In the genomic region with DNA sequence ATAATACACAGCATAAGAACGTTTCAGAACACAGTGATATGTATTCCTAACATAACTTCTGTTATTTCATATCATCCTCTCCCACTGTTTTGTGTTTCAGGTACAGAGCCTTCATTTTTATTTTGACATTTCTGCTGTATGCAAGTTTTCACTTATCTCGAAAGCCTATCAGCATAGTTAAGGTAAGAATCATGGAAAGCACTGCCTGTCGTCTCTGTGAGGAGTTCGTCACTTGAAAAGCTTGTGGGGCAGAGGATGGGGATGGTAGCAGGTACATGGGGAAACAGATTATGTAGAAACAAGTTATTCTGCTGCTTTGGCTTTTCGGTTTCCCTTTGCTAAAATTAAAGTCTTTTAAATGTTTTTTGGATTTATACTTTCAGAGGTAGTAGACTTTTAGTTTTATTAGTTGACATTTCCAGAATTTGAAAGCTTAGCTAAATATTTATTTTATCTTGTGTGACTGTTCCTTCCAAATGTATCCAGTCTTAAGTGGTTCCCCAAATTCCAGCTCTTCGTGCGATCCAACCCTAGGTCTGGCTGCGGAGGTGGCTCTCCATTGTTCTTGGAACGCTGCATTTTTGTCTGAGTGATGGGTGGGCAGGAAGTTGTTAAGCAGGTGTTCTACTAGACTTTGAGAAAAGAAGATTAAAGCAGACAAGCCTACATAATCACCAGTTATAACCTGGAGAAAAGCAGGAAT, we compare ENCODE assay signal across 10 cellular contexts. TPM values are rescaled to one million over a fixed set of nuclear protein-coding genes. Genes with fewer than 3 reads are reported as not detected.
DNase-seq lines count a peak whose midpoint lies in the region; ATAC-seq, FAIRE-seq and TF ChIP-seq lines count a peak whose summit lies in the region.
"Had no signal": no experiment of that assay in that cellular context is flagged by ENCODE, and none has a peak within 500 bp of the region (broad histone marks: within the 10 kb centered on the region; RNA-seq: fewer than 3 reads in every experiment).

No MANE protein-coding gene starts in this region.

- no peaks in the 10 kb centered on the region for H3K27me3 ChIP-seq in heart left ventricle
- no peaks in the 10 kb centered on the region for H3K27me3 ChIP-seq in right cardiac atrium (ENCODE audit: control insufficient read depth, insufficient read depth)

- TF ChIP-seq POLR2A in heart left ventricle (IDR thresholded peaks at IDR 0.05) (no peak), GM12892 (IDR thresholded peaks at IDR 0.05; ENCODE audit: low read depth, low read length) (no peak)

- DNase-seq in heart left ventricle (no peak), right cardiac atrium (no peak), WTC11 (ENCODE audit: low spot score) (no peak), mesothelial cell of epicardium (ENCODE audit: low spot score in 2 of 2, unreplicated experiment in 2 of 2) (no peak), type B pancreatic cell (ENCODE audit: extremely low spot score, unreplicated experiment) (no peak), DMS53 (lab: John Stamatoyannopoulos, UW) (no peak), DMS 273 (lab: John Stamatoyannopoulos, UW; ENCODE audit: unreplicated experiment) (no peak), GM12892 (ENCODE audit: insufficient read length) (no peak)
- DNase-seq: NCI-H1105 had no signal

- H3K9me3 ChIP-seq in heart left ventricle (no peaks in the 10 kb centered on the region), right cardiac atrium (ENCODE audit: control insufficient read depth, low read length) (no peaks in the 10 kb centered on the region)

- peaks cover 0 to 44% (median 6%) of the 10 kb centered on the region in 9 donors for H3K36me3 ChIP-seq in heart left ventricle

- no peak for FAIRE-seq in GM12892 (lab: Jason Lieb, UNC)

- H3K27me3 Mint-ChIP-seq in WTC11 (ENCODE audit: low read depth) (no peaks in the 10 kb centered on the region), mesothelial cell of epicardium (ENCODE audit: low read depth) (peaks cover 6% of the 10 kb centered on the region), type B pancreatic cell (no peaks in the 10 kb centered on the region)
- H3K27me3 Mint-ChIP-seq: dendritic cell treated with granulocyte-macrophage colony-stimulating factor and Interleukin-4, amounts not matched to agents 40 ng/mL and 50 ng/mL, for 4 days had no signal

- 71 to 85% (median 78%) methylated on average over 9 of the region's 9 CpGs for WGBS in heart left ventricle, 4 donors
- WGBS in right cardiac atrium: 81% methylated on average over 9 of the region's 9 CpGs

- ATAC-seq in heart left ventricle: no peak
- ATAC-seq in right cardiac atrium: no peak
- no peak for ATAC-seq in WTC11

- POLR2A ChIA-PET in WTC11 (lab: Charles Lee): no interaction called here

- CTCF ChIA-PET in WTC11 (lab: Charles Lee): interaction anchor here (0.7 kb wide), 1 partner anchor 11 kb away, joined by 3 read pairs; no protein-coding TSS in a partner anchor

- H3K36me3 Mint-ChIP-seq in WTC11 (peaks cover 28% of the 10 kb centered on the region), mesothelial cell of epicardium (peaks cover 7% of the 10 kb centered on the region), type B pancreatic cell (peaks cover 5% of the 10 kb centered on the region)

- H3K27ac ChIP-seq in heart left ventricle (peak overlapping the region in 11 of 12 donors; percentile 26 to 88 (median 76)), right cardiac atrium (ENCODE audit: low read length) (no peak overlapping the region)

- intact Hi-C loops in heart left ventricle (cut with DNase I) (no loop called here), right cardiac atrium (cut with DNase I) (no loop called here)

- H3K4me3 Mint-ChIP-seq in WTC11 (no peak overlapping the region), mesothelial cell of epicardium (no peak overlapping the region), type B pancreatic cell (peak overlapping the region; percentile 84)
- H3K4me3 Mint-ChIP-seq: dendritic cell treated with granulocyte-macrophage colony-stimulating factor and Interleukin-4, amounts not matched to agents 40 ng/mL and 50 ng/mL, for 4 days had no signal

- H3K4me1 ChIP-seq in heart left ventricle: peaks cover 2 to 57% (median 40%) of the 10 kb centered on the region in 12 donors
- peaks cover 3% of the 10 kb centered on the region for H3K4me1 ChIP-seq in right cardiac atrium (ENCODE audit: control insufficient read depth, insufficient read depth, low read length)

- H3K4me1 Mint-ChIP-seq in WTC11 (peaks cover 50% of the 10 kb centered on the region), mesothelial cell of epicardium (peaks cover 26% of the 10 kb centered on the region), type B pancreatic cell (ENCODE audit: unreplicated experiment) (peaks cover 47% of the 10 kb centered on the region)

- H3K27ac Mint-ChIP-seq in WTC11 (peak overlapping the region; percentile 7; the same call in 1 of the 2 replicates), mesothelial cell of epicardium (peak overlapping the region; percentile 45), type B pancreatic cell (peak overlapping the region; percentile 97)

- no peaks in the 10 kb centered on the region for H3K9me3 Mint-ChIP-seq in WTC11
- no peaks in the 10 kb centered on the region for H3K9me3 Mint-ChIP-seq in mesothelial cell of epicardium
- H3K9me3 Mint-ChIP-seq in type B pancreatic cell: no peaks in the 10 kb centered on the region
- H3K9me3 Mint-ChIP-seq: dendritic cell treated with granulocyte-macrophage colony-stimulating factor and Interleukin-4, amounts not matched to agents 40 ng/mL and 50 ng/mL, for 4 days had no signal

- TF ChIP-seq CTCF in heart left ventricle (IDR thresholded peaks at IDR 0.05) (no peak), WTC11 (IDR thresholded peaks at IDR 0.05) (no peak), mesothelial cell of epicardium (IDR thresholded peaks at IDR 0.05; ENCODE audit: unreplicated experiment) (no peak), type B pancreatic cell (conservative IDR thresholded peaks at IDR 0.05) (no peak)

- H3K4me3 ChIP-seq in heart left ventricle (no peak overlapping the region), right cardiac atrium (ENCODE audit: low read length) (no peak overlapping the region)

TF ChIP-seq in WTC11, 78 proteins besides CTCF, POLR2A, EP300 and RAD21 (continues in another document):
- TF ChIP-seq MYBL2 (CRISPR knock-in tag; IDR thresholded peaks at IDR 0.05) (no peak), GTF2I (CRISPR knock-in tag; conservative IDR thresholded peaks at IDR 0.05) (no peak), NFYB (CRISPR knock-in tag; conservative IDR thresholded peaks at IDR 0.05; ENCODE audit: low read depth) (no peak), ATF1 (CRISPR knock-in tag; IDR thresholded peaks at IDR 0.05) (no peak), NR2C2 (CRISPR knock-in tag; IDR thresholded peaks at IDR 0.05) (no peak), TEAD1 (CRISPR knock-in tag; IDR thresholded peaks at IDR 0.05) (no peak), NR3C1 (CRISPR knock-in tag; conservative IDR thresholded peaks at IDR 0.05; ENCODE audit: low read depth) (no peak)
- TF ChIP-seq, protein P1, sequence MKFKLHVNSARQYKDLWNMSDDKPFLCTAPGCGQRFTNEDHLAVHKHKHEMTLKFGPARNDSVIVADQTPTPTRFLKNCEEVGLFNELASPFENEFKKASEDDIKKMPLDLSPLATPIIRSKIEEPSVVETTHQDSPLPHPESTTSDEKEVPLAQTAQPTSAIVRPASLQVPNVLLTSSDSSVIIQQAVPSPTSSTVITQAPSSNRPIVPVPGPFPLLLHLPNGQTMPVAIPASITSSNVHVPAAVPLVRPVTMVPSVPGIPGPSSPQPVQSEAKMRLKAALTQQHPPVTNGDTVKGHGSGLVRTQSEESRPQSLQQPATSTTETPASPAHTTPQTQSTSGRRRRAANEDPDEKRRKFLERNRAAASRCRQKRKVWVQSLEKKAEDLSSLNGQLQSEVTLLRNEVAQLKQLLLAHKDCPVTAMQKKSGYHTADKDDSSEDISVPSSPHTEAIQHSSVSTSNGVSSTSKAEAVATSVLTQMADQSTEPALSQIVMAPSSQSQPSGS (CRISPR knock-in tag; IDR thresholded peaks at IDR 0.05; ENCODE audit: borderline replicate concordance, low read depth): no peak
- TF ChIP-seq, protein P2, sequence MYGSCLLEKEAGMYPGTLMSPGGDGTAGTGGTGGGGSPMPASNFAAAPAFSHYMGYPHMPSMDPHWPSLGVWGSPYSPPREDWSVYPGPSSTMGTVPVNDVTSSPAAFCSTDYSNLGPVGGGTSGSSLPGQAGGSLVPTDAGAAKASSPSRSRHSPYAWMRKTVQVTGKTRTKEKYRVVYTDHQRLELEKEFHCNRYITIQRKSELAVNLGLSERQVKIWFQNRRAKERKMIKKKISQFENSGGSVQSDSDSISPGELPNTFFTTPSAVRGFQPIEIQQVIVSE (CRISPR knock-in tag; IDR thresholded peaks at IDR 0.05; ENCODE audit: borderline replicate concordance): no peak
- TF ChIP-seq, protein P3, sequence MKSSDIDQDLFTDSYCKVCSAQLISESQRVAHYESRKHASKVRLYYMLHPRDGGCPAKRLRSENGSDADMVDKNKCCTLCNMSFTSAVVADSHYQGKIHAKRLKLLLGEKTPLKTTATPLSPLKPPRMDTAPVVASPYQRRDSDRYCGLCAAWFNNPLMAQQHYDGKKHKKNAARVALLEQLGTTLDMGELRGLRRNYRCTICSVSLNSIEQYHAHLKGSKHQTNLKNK (CRISPR knock-in tag; IDR thresholded peaks at IDR 0.05): no peak
- TF ChIP-seq, protein P4, sequence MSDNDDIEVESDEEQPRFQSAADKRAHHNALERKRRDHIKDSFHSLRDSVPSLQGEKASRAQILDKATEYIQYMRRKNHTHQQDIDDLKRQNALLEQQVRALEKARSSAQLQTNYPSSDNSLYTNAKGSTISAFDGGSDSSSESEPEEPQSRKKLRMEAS (CRISPR knock-in tag; IDR thresholded peaks at IDR 0.05): no peak

RNA-seq across cellular contexts. Expression of a gene that starts 12.2 kb away (rescaled TPM):
- total RNA-seq in heart left ventricle (10 to 100 TPM in 1 of 9 donors, 1 to 10 TPM in 8; 3.1 to 13.0 (median 5.7) TPM), right cardiac atrium (1 to 10 TPM; 2.7 to 2.9 (median 2.9) TPM), WTC11 (2021) (22.7 to 26.3 TPM (median 25.8 TPM) in 3 replicates), mesothelial cell of epicardium (13.0 to 15.9 TPM (median 14.8 TPM) in 3 replicates), type B pancreatic cell (ENCODE audit: low replicate concordance) (24.8 and 44.2 TPM in 2 replicates)
- polyA plus RNA-seq in heart left ventricle (1 to 10 TPM; 2.2 TPM), right cardiac atrium (1.9 TPM)
- 15.2 TPM for polyA plus RNA-seq in GM12892 (2012; ENCODE audit: missing spikeins)

RNA-seq across cellular contexts. Expression of a gene that starts 29.8 kb away (rescaled TPM):
- total RNA-seq in heart left ventricle (under 1 TPM in 1 of 9 donors, not detected in 8; 0.18 TPM), right cardiac atrium (not detected), WTC11 (2021) (0.11 to 0.30 TPM (median 0.16 TPM) in 3 replicates), mesothelial cell of epicardium (0.23 to 0.42 TPM (median 0.40 TPM) in 3 replicates), type B pancreatic cell (ENCODE audit: low replicate concordance) (2.1 and 5.2 TPM in 2 replicates)
- polyA plus RNA-seq in heart left ventricle (under 1 TPM in 1 of 2 donors, not detected in 1; 0.11 TPM), right cardiac atrium (not detected)
- polyA plus RNA-seq in GM12892 (2012; ENCODE audit: missing spikeins): 1.9 TPM

Comparison
In these comparisons a context has a peak if more than half of its experiments do, and no peak if none do; other contexts are left out.
1. H3K27ac Mint-ChIP-seq: peak in every context shown above with its lines; median percentile 97 in type B pancreatic cell; 45 in mesothelial cell of epicardium; 7 in WTC11.